In genomic region chrX:82816572-82816971, GRCh38 we compare ENCODE assay signal across 17 cellular contexts.
"Had no signal": no experiment of that assay in that cellular context is flagged by ENCODE, and none has a peak within 500 bp of the region (broad histone marks: within the 10 kb centered on the region; RNA-seq: fewer than 3 reads in every experiment).

No MANE protein-coding gene starts in this region.

- H3K9me3 Mint-ChIP-seq: activated T-helper 17 cell treated with anti-CD3 and anti-CD28 coated beads, Interleukin-2, amount 50 U/mL, for 72 hours had no signal

- H3K4me3 Mint-ChIP-seq: activated naive CD4-positive, alpha-beta T cell treated with anti-CD3 and anti-CD28 coated beads for 36 hours; activated T-helper 17 cell treated with anti-CD3 and anti-CD28 coated beads, Interleukin-2, amount 50 U/mL, for 72 hours; dendritic cell treated with granulocyte-macrophage colony-stimulating factor and Interleukin-4, amounts not matched to agents 40 ng/mL and 50 ng/mL, for 4 days; neural crest cell had no signal

- DNase-seq: activated CD4-positive, alpha-beta T cell treated with anti-CD3 and anti-CD28 coated beads for 4 hours; activated CD8-positive, alpha-beta memory T cell treated with anti-CD3 and anti-CD28 coated beads for 24 hours; activated naive CD4-positive, alpha-beta T cell treated with anti-CD3 and anti-CD28 coated beads for 36 hours; activated T-cell treated with anti-CD3 and anti-CD28 coated beads for 4 hours; central memory CD4-positive, alpha-beta T cell; islet precursor cell; left ventricle myocardium inferior; mesendoderm; pancreas; stomach had no signal

- H3K27me3 ChIP-seq: foreskin keratinocyte, stomach had no signal

- H3K36me3 ChIP-seq: left ventricle myocardium inferior, pancreas, stomach, thoracic aorta had no signal

- H3K27ac ChIP-seq: foreskin keratinocyte, left ventricle myocardium inferior, pancreas, skin epidermis, stomach, thoracic aorta had no signal

- H3K27me3 Mint-ChIP-seq: activated T-helper 17 cell treated with anti-CD3 and anti-CD28 coated beads, Interleukin-2, amount 50 U/mL, for 72 hours; dendritic cell treated with granulocyte-macrophage colony-stimulating factor and Interleukin-4, amounts not matched to agents 40 ng/mL and 50 ng/mL, for 4 days had no signal

- H3K4me1 Mint-ChIP-seq: activated T-helper 17 cell treated with anti-CD3 and anti-CD28 coated beads, Interleukin-2, amount 50 U/mL, for 72 hours; neural crest cell had no signal

- H3K9me3 ChIP-seq: left ventricle myocardium inferior, pancreas, thoracic aorta had no signal

- ATAC-seq: activated T-helper 17 cell treated with anti-CD3 and anti-CD28 coated beads, Interleukin-2, amount 50 U/mL, for 72 hours; esophagus mucosa; foreskin keratinocyte; pancreas had no signal

- H3K4me3 ChIP-seq: left ventricle myocardium inferior, pancreas, skin epidermis, stomach, thoracic aorta had no signal

- H3K4me1 ChIP-seq: foreskin keratinocyte, left ventricle myocardium inferior, pancreas, stomach had no signal

- H3K27ac Mint-ChIP-seq: activated naive CD4-positive, alpha-beta T cell treated with anti-CD3 and anti-CD28 coated beads for 36 hours; activated T-helper 17 cell treated with anti-CD3 and anti-CD28 coated beads, Interleukin-2, amount 50 U/mL, for 72 hours; dendritic cell treated with granulocyte-macrophage colony-stimulating factor and Interleukin-4, amounts not matched to agents 40 ng/mL and 50 ng/mL, for 4 days had no signal
